Comparison of ENCODE assay signal across 11 cellular contexts in genomic region chrX:12986164-12986779, GRCh38. TPM values are rescaled to one million over a fixed set of nuclear protein-coding genes. Genes with fewer than 3 reads are reported as not detected.
DNase-seq lines count a peak whose midpoint lies in the region; ATAC-seq and TF ChIP-seq lines count a peak whose summit lies in the region.
"Had no signal": no experiment of that assay in that cellular context is flagged by ENCODE, and none has a peak within 500 bp of the region (broad histone marks: within the 10 kb centered on the region; RNA-seq: fewer than 3 reads in every experiment).

No MANE protein-coding gene starts in this region.

- H3K4me1 ChIP-seq in lower lobe of right lung: peaks cover 9% of the 10 kb centered on the region

- H3K27ac ChIP-seq in VCaP: peak overlapping the region; percentile 89; the same call in 1 of the 2 replicates
- no peak overlapping the region for H3K27ac ChIP-seq in lower lobe of right lung

- CTCF ChIA-PET in activated naive CD4-positive, alpha-beta T cell treated with anti-CD3 and anti-CD28 coated beads, Interleukin-2, amount 10 ng/mL, durations not matched to agents 7 days and 5 days (lab: Charles Lee): interaction anchor here (0.8 to 2.0 kb wide), 5 partner anchors 13 to 501 kb away, joined by 3 to 6 read pairs (median 3); no protein-coding TSS in a partner anchor

- H3K9me3 ChIP-seq in lower lobe of right lung: no peaks in the 10 kb centered on the region

- intact Hi-C loops in lower lobe of right lung (cut with DNase I) (no loop called here), posterior vena cava (cut with DNase I) (loop anchor here in 1 of 2 donors (10.0 kb wide), 1 partner anchor 109 kb away; no protein-coding TSS in a partner anchor)

- H3K4me3 Mint-ChIP-seq in activated naive CD4-positive, alpha-beta T cell treated with anti-CD3 and anti-CD28 coated beads, Interleukin-2, amount 10 ng/mL, durations not matched to agents 7 days and 5 days: no peak overlapping the region
- H3K4me3 Mint-ChIP-seq in stimulated activated naive CD8-positive, alpha-beta T cell treated with anti-CD3 and anti-CD28 coated beads, Interleukin-15, amount 100 ng/mL, for 72 hours: peak overlapping the region; percentile 58 to 81

- ATAC-seq in HG02973 (IDR thresholded peaks at IDR 0.05; ENCODE audit: unreplicated experiment) (peak; percentile 49), lower lobe of right lung (no peak)
- ATAC-seq in stimulated activated naive CD8-positive, alpha-beta T cell treated with anti-CD3 and anti-CD28 coated beads, Interleukin-15, amount 100 ng/mL, for 72 hours: peak; percentile 29

- no peak overlapping the region for H3K4me3 ChIP-seq in lower lobe of right lung

- H3K27me3 Mint-ChIP-seq in activated naive CD4-positive, alpha-beta T cell treated with anti-CD3 and anti-CD28 coated beads, Interleukin-2, amount 10 ng/mL, durations not matched to agents 7 days and 5 days: no peaks in the 10 kb centered on the region
- H3K27me3 Mint-ChIP-seq in stimulated activated naive CD8-positive, alpha-beta T cell treated with anti-CD3 and anti-CD28 coated beads, Interleukin-15, amount 100 ng/mL, for 72 hours: no peaks in the 10 kb centered on the region

- no peak for DNase-seq in activated naive CD4-positive, alpha-beta T cell treated with anti-CD3 and anti-CD28 coated beads, Interleukin-2, amount 10 ng/mL, durations not matched to agents 7 days and 5 days
- DNase-seq in activated naive CD4-positive, alpha-beta T cell treated with anti-CD3 and anti-CD28 coated beads, Interleukin-2, amount 50 U/mL, for 16 hours: no peak
- no peak for DNase-seq in stimulated activated naive CD8-positive, alpha-beta T cell treated with anti-CD3 and anti-CD28 coated beads, Interleukin-15, amount 100 ng/mL, for 72 hours
- DNase-seq in lower lobe of right lung: no peak
- DNase-seq in NCI-H2196 (lab: John Stamatoyannopoulos, UW; ENCODE audit: unreplicated experiment): no peak
- DNase-seq in posterior vena cava (ENCODE audit: low spot score): no peak
- DNase-seq: activated CD4-positive, CD25-positive, alpha-beta regulatory T cell; aorta; small intestine had no signal

- peaks cover 78% of the 10 kb centered on the region for H3K4me1 Mint-ChIP-seq in activated naive CD4-positive, alpha-beta T cell treated with anti-CD3 and anti-CD28 coated beads, Interleukin-2, amount 10 ng/mL, durations not matched to agents 7 days and 5 days
- H3K4me1 Mint-ChIP-seq in stimulated activated naive CD8-positive, alpha-beta T cell treated with anti-CD3 and anti-CD28 coated beads, Interleukin-15, amount 100 ng/mL, for 72 hours: peaks cover 77% of the 10 kb centered on the region

- peak overlapping the region; percentile 100 for H3K27ac Mint-ChIP-seq in activated naive CD4-positive, alpha-beta T cell treated with anti-CD3 and anti-CD28 coated beads, Interleukin-2, amount 10 ng/mL, durations not matched to agents 7 days and 5 days
- H3K27ac Mint-ChIP-seq in stimulated activated naive CD8-positive, alpha-beta T cell treated with anti-CD3 and anti-CD28 coated beads, Interleukin-15, amount 100 ng/mL, for 72 hours: peak overlapping the region; percentile 8 to 87

- peaks cover 12% of the 10 kb centered on the region for H3K36me3 Mint-ChIP-seq in activated naive CD4-positive, alpha-beta T cell treated with anti-CD3 and anti-CD28 coated beads, Interleukin-2, amount 10 ng/mL, durations not matched to agents 7 days and 5 days

- no peak for TF ChIP-seq CTCF in VCaP (conservative IDR thresholded peaks at IDR 0.05)
- TF ChIP-seq CTCF in lower lobe of right lung (IDR thresholded peaks at IDR 0.05): no peak

- H3K36me3 ChIP-seq in lower lobe of right lung: no peaks in the 10 kb centered on the region

- H3K9me3 Mint-ChIP-seq in activated naive CD4-positive, alpha-beta T cell treated with anti-CD3 and anti-CD28 coated beads, Interleukin-2, amount 10 ng/mL, durations not matched to agents 7 days and 5 days: peaks cover 4% of the 10 kb centered on the region
- H3K9me3 Mint-ChIP-seq in stimulated activated naive CD8-positive, alpha-beta T cell treated with anti-CD3 and anti-CD28 coated beads, Interleukin-15, amount 100 ng/mL, for 72 hours: peaks cover 0 to 3% of the 10 kb centered on the region in 2 donors

- H3K27me3 ChIP-seq in lower lobe of right lung (ENCODE audit: low read depth): no peaks in the 10 kb centered on the region

RNA-seq across cellular contexts. Expression of gene TMSB4X, which starts 11.4 kb away (rescaled TPM):
- total RNA-seq in lower lobe of right lung (4,922 TPM), posterior vena cava (1,000 to 10,000 TPM; 3,954 to 4,090 TPM)

RNA-seq across cellular contexts. Expression of gene FAM9C, which starts 58.1 kb away (rescaled TPM):
- total RNA-seq in lower lobe of right lung: not detected
- total RNA-seq in posterior vena cava: under 1 TPM in 1 of 2 donors, not detected in 1; 0.19 TPM
- total RNA-seq: aorta had no signal

Comparison
In these comparisons a context has a peak if more than half of its experiments do, and no peak if none do; other contexts are left out.
1. ATAC-seq: peak in HG02973 (single experiment) and stimulated activated naive CD8-positive, alpha-beta T cell treated with anti-CD3 and anti-CD28 coated beads, Interleukin-15, amount 100 ng/mL, for 72 hours (single experiment); none in lower lobe of right lung (0 of 2).